11 cellular contexts compared by ENCODE assay signal in genomic region chr6:135640449-135641111, GRCh38.
DNase-seq lines count a peak whose midpoint lies in the region; ATAC-seq and TF ChIP-seq lines count a peak whose summit lies in the region.
"Had no signal": no experiment of that assay in that cellular context is flagged by ENCODE, and none has a peak within 500 bp of the region (broad histone marks: within the 10 kb centered on the region; RNA-seq: fewer than 3 reads in every experiment).

No MANE protein-coding gene starts in this region.

- no peak overlapping the region for H3K4me3 ChIP-seq in fibroblast of pulmonary artery (replicated peaks; ENCODE audit: low read depth, low read length)
- H3K4me3 ChIP-seq: BLaER1 had no signal

- TF ChIP-seq CTCF in fibroblast of pulmonary artery (IDR thresholded peaks at IDR 0.05; ENCODE audit: low read length, missing control alignments) = no peak

- DNase-seq in fibroblast of pulmonary artery (ENCODE audit: low read depth) (peak; percentile 16), NCI-H187 treated with DMSO at 0.1 percent for 48 hours (lab: John Stamatoyannopoulos, UW) (no peak), NCI-H2171 (lab: John Stamatoyannopoulos, UW) (no peak)
- DNase-seq: NCI-H526 had no signal

- ATAC-seq in GM18502 (IDR thresholded peaks at IDR 0.05; ENCODE audit: poor library complexity, unreplicated experiment) (peak; percentile 66), GM19351 (IDR thresholded peaks at IDR 0.05; ENCODE audit: unreplicated experiment) (peak; percentile 87), HG03442 (IDR thresholded peaks at IDR 0.05; ENCODE audit: unreplicated experiment) (peak; percentile 81), HG02759 (IDR thresholded peaks at IDR 0.05; ENCODE audit: unreplicated experiment) (no peak), HG03095 (IDR thresholded peaks at IDR 0.05; ENCODE audit: unreplicated experiment) (no peak)
- ATAC-seq: Panc1 had no signal

Comparison
In these comparisons a context has a peak if more than half of its experiments do, and no peak if none do; other contexts are left out.
1. ATAC-seq: peak in GM18502 (single experiment), GM19351 (single experiment) and HG03442 (single experiment); none in HG02759 (single experiment) and HG03095 (single experiment).